8 cellular contexts compared by ENCODE assay signal in genomic region chr3:138114431-138114918, GRCh38. TPM values are rescaled to one million over a fixed set of nuclear protein-coding genes. Genes with fewer than 3 reads are reported as not detected.
DNase-seq lines count a peak whose midpoint lies in the region; ATAC-seq, FAIRE-seq and TF ChIP-seq lines count a peak whose summit lies in the region.

No MANE protein-coding gene starts in this region.

- TF ChIP-seq CTCF in neural crest cell (conservative IDR thresholded peaks at IDR 0.05) = no peak

- H3K36me3 ChIP-seq in esophagus (ENCODE audit: control insufficient read depth in 2 of 2, insufficient read depth in 2 of 2, low read length in 1 of 2) = no peaks in the 10 kb centered on the region

- H3K4me1 ChIP-seq in esophagus (ENCODE audit: control insufficient read depth in 2 of 2, insufficient read depth in 2 of 2, low read length in 1 of 2) = peaks cover 0 to 5% of the 10 kb centered on the region in 2 donors

- H3K27me3 ChIP-seq in esophagus (ENCODE audit: control insufficient read depth in 1 of 2, insufficient read depth in 2 of 2, low read length in 2 of 2) = no peaks in the 10 kb centered on the region

- H3K4me3 Mint-ChIP-seq in neural crest cell = peak overlapping the region; percentile 98

- peak overlapping the region; percentile 63 to 76 for H3K27ac ChIP-seq in esophagus (ENCODE audit: low read depth in 2 of 2, low read length in 1 of 2)

- FAIRE-seq in frontal cortex (lab: Jason Lieb, UNC) = no peak

- H3K9me3 ChIP-seq in esophagus (ENCODE audit: control insufficient read depth in 2 of 2, insufficient read depth in 1 of 2, low read depth in 1 of 2, low read length in 1 of 2) = no peaks in the 10 kb centered on the region

- peak overlapping the region; percentile 51 to 54 for H3K4me3 ChIP-seq in esophagus (ENCODE audit: low read depth in 1 of 2, low read length in 2 of 2)

- DNase-seq in ELR (ENCODE audit: low read depth) (peak; percentile 50), RKO (ENCODE audit: low spot score) (peak; percentile 70), neural crest cell (ENCODE audit: low read depth, low spot score) (peak; percentile 13), cortex of kidney (lab: John Stamatoyannopoulos, UW) (no peak), frontal cortex (ENCODE audit: low spot score in 2 of 2) (no peak)
- DNase-seq in stimulated activated CD4-positive, alpha-beta T cell treated with anti-CD3 and anti-CD28 coated beads, Interleukin-2, amount 100 ng/mL, for 48 hours = no peak

- WGBS in esophagus, 2 donors = 13 to 25% methylated on average over 9 of the region's 9 CpGs

- peaks cover 30% of the 10 kb centered on the region for H3K4me1 Mint-ChIP-seq in neural crest cell

- peaks cover 3% of the 10 kb centered on the region for H3K36me3 Mint-ChIP-seq in neural crest cell (ENCODE audit: low read depth)

- H3K27me3 Mint-ChIP-seq in neural crest cell (ENCODE audit: low read depth) = no peaks in the 10 kb centered on the region

- no peak for ATAC-seq in HG03439 (IDR thresholded peaks at IDR 0.05; ENCODE audit: unreplicated experiment)

- no peaks in the 10 kb centered on the region for H3K9me3 Mint-ChIP-seq in neural crest cell

- peak overlapping the region; percentile 99 for H3K27ac Mint-ChIP-seq in neural crest cell (ENCODE audit: unreplicated experiment)

RNA-seq across cellular contexts. Expression of gene DZIP1L, which starts 0.9 kb away (rescaled TPM):
- polyA plus RNA-seq in esophagus = 1 to 10 TPM; 2.3 to 3.9 TPM
- 26.6 and 28.1 TPM in 2 replicates for total RNA-seq in neural crest cell
- 4.5 TPM for total RNA-seq in frontal cortex

RNA-seq across cellular contexts. Expression of gene A4GNT, which starts 17.7 kb away (rescaled TPM):
- not detected for polyA plus RNA-seq in esophagus
- total RNA-seq in neural crest cell (not detected in 2 replicates), frontal cortex (not detected)

Comparison
In these comparisons a context has a peak if more than half of its experiments do, and no peak if none do; other contexts are left out.
1. DNase-seq: peak in ELR (single experiment), RKO (single experiment) and neural crest cell (single experiment); none in cortex of kidney (single experiment), frontal cortex (0 of 2) and stimulated activated CD4-positive, alpha-beta T cell treated with anti-CD3 and anti-CD28 coated beads, Interleukin-2, amount 100 ng/mL, for 48 hours (0 of 2).